In the genomic region with DNA sequence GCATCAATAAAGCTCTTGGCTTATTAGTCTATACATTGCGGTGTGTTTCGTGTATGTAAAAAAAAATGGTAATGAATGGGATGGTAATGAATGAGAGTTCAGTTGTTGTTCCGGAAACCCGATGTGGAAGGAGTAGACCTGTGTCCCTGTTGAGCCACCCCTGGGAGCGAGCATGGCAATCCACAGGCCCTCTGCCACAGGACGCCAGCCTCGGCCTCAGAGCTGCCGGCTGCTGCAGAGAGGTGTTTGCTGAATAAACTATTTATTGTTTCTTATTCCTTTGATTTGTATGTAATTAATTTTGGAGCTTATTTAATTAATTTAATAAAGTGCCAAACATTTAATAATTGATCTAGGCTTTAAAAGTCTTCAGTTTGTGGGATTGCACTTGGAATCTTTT, we compare ENCODE assay signal across 19 cellular contexts. TPM values are rescaled to one million over a fixed set of nuclear protein-coding genes. Genes with fewer than 3 reads are reported as not detected.
DNase-seq lines count a peak whose midpoint lies in the region; ATAC-seq and TF ChIP-seq lines count a peak whose summit lies in the region.
"Had no signal": no experiment of that assay in that cellular context is flagged by ENCODE, and none has a peak within 500 bp of the region (broad histone marks: within the 10 kb centered on the region; RNA-seq: fewer than 3 reads in every experiment).

No MANE protein-coding gene starts in this region.

- H3F3A ChIP-seq in GM23338 (replicated peaks; ENCODE audit: low read depth) (peaks cover 45% of the 10 kb centered on the region), neural progenitor cell (ENCODE audit: low read depth) (peaks cover 21% of the 10 kb centered on the region)

- intact Hi-C loops in activated CD8-positive, alpha-beta T cell treated with anti-CD3 and anti-CD28 coated beads for 36 hours (cut with micrococcal nuclease) = loop anchor here (10.0 kb wide), 1 partner anchor 267 kb away; a partner anchor contains a TSS

- H3K79me2 ChIP-seq in GM23338 (replicated peaks; ENCODE audit: insufficient read depth) (peaks cover 28% of the 10 kb centered on the region), neural progenitor cell (ENCODE audit: low read depth) (peaks cover 13% of the 10 kb centered on the region)

- H3K4me1 Mint-ChIP-seq in activated CD8-positive, alpha-beta T cell treated with anti-CD3 and anti-CD28 coated beads, Interleukin-2, amount 10 ng/mL, durations not matched to agents 7 days and 5 days (ENCODE audit: low read depth) = peaks cover 17% of the 10 kb centered on the region
- peaks cover 24% of the 10 kb centered on the region for H3K4me1 Mint-ChIP-seq in activated CD8-positive, alpha-beta T cell treated with anti-CD3 and anti-CD28 coated beads for 36 hours (ENCODE audit: low read depth)
- H3K4me1 Mint-ChIP-seq in GM23338 = peaks cover 57% of the 10 kb centered on the region
- H3K4me1 Mint-ChIP-seq in brain = peaks cover 7% of the 10 kb centered on the region
- H3K4me1 Mint-ChIP-seq in stimulated activated effector memory CD8-positive, alpha-beta T cell treated with anti-CD3 and anti-CD28 coated beads, Interleukin-12 subunit alpha, Interleukin-12 subunit beta, amount 100 ng/mL, for 72 hours = peaks cover 43% of the 10 kb centered on the region
- H3K4me1 Mint-ChIP-seq in neural progenitor cell = no peaks in the 10 kb centered on the region

- H3K4me1 ChIP-seq in GM23338 (ENCODE audit: insufficient read depth) (peaks cover 31% of the 10 kb centered on the region), neural progenitor cell (peaks cover 14% of the 10 kb centered on the region)
- peaks cover 8% of the 10 kb centered on the region for H3K4me1 ChIP-seq in effector memory CD4-positive, alpha-beta T cell (ENCODE audit: control insufficient read depth, insufficient read depth, low read length, poor library complexity, severe bottlenecking)
- H3K4me1 ChIP-seq: SJSA1 had no signal

- no peaks in the 10 kb centered on the region for H3K9me3 Mint-ChIP-seq in activated CD8-positive, alpha-beta T cell treated with anti-CD3 and anti-CD28 coated beads, Interleukin-2, amount 10 ng/mL, durations not matched to agents 7 days and 5 days (ENCODE audit: insufficient read depth)
- no peaks in the 10 kb centered on the region for H3K9me3 Mint-ChIP-seq in activated CD8-positive, alpha-beta T cell treated with anti-CD3 and anti-CD28 coated beads for 36 hours
- H3K9me3 Mint-ChIP-seq in GM23338 (no peaks in the 10 kb centered on the region), brain (no peaks in the 10 kb centered on the region), neural progenitor cell (no peaks in the 10 kb centered on the region)
- H3K9me3 Mint-ChIP-seq in stimulated activated effector memory CD8-positive, alpha-beta T cell treated with anti-CD3 and anti-CD28 coated beads, Interleukin-12 subunit alpha, Interleukin-12 subunit beta, amount 100 ng/mL, for 72 hours = no peaks in the 10 kb centered on the region
- H3K9me3 Mint-ChIP-seq: CD8-positive, alpha-beta memory T cell had no signal

- no peaks in the 10 kb centered on the region for H3K9me3 ChIP-seq in effector memory CD4-positive, alpha-beta T cell (ENCODE audit: control insufficient read depth, low read length)
- no peaks in the 10 kb centered on the region for H3K9me3 ChIP-seq in neural progenitor cell (ENCODE audit: low read depth)
- H3K9me3 ChIP-seq: A549, BLaER1, SJSA1 had no signal

- POLR2A ChIA-PET in activated CD8-positive, alpha-beta T cell treated with anti-CD3 and anti-CD28 coated beads, Interleukin-2, amount 10 ng/mL, durations not matched to agents 7 days and 5 days (lab: Charles Lee) = interaction anchor here (1.8 kb wide), 1 partner anchor 15 kb away, joined by 10 read pairs; a partner anchor contains a TSS
- POLR2A ChIA-PET in activated CD8-positive, alpha-beta T cell treated with anti-CD3 and anti-CD28 coated beads for 36 hours (lab: Charles Lee) = interaction anchor here (0.6 to 14.9 kb wide), 6 partner anchors 9 to 64 kb away, joined by 3 to 280 read pairs (median 3); a partner anchor contains a TSS

- H3K4me2 ChIP-seq in GM23338 = no peak overlapping the region
- H3K4me2 ChIP-seq in neural progenitor cell = no peak overlapping the region
- H3K4me2 ChIP-seq: A549, BLaER1, PC-9 had no signal

- H3K36me3 Mint-ChIP-seq in activated CD8-positive, alpha-beta T cell treated with anti-CD3 and anti-CD28 coated beads, Interleukin-2, amount 10 ng/mL, durations not matched to agents 7 days and 5 days (ENCODE audit: low read depth) = peaks cover 70% of the 10 kb centered on the region
- H3K36me3 Mint-ChIP-seq in activated CD8-positive, alpha-beta T cell treated with anti-CD3 and anti-CD28 coated beads for 36 hours (ENCODE audit: low read depth) = peaks cover 54% of the 10 kb centered on the region
- H3K36me3 Mint-ChIP-seq in GM23338 (ENCODE audit: low read depth) (peaks cover 54% of the 10 kb centered on the region), brain (peaks cover 44% of the 10 kb centered on the region), neural progenitor cell (peaks cover 18% of the 10 kb centered on the region)
- peaks cover 95% of the 10 kb centered on the region for H3K36me3 Mint-ChIP-seq in stimulated activated effector memory CD8-positive, alpha-beta T cell treated with anti-CD3 and anti-CD28 coated beads, Interleukin-12 subunit alpha, Interleukin-12 subunit beta, amount 100 ng/mL, for 72 hours

- H3K36me3 ChIP-seq in GM23338 (ENCODE audit: insufficient read depth) (peaks cover 5% of the 10 kb centered on the region), neural progenitor cell (no peaks in the 10 kb centered on the region)
- peaks cover 87% of the 10 kb centered on the region for H3K36me3 ChIP-seq in effector memory CD4-positive, alpha-beta T cell (ENCODE audit: control insufficient read depth, insufficient read depth, low read length)

- no peaks in the 10 kb centered on the region for H3K27me3 Mint-ChIP-seq in activated CD8-positive, alpha-beta T cell treated with anti-CD3 and anti-CD28 coated beads, Interleukin-2, amount 10 ng/mL, durations not matched to agents 7 days and 5 days (ENCODE audit: low read depth)
- no peaks in the 10 kb centered on the region for H3K27me3 Mint-ChIP-seq in activated CD8-positive, alpha-beta T cell treated with anti-CD3 and anti-CD28 coated beads for 36 hours
- H3K27me3 Mint-ChIP-seq in GM23338 (ENCODE audit: insufficient read depth, low read depth, poor library complexity) (peaks cover 7% of the 10 kb centered on the region), brain (peaks cover under 1% of the 10 kb centered on the region), neural progenitor cell (ENCODE audit: insufficient read depth, low read depth) (peaks cover 4% of the 10 kb centered on the region)
- H3K27me3 Mint-ChIP-seq: CD8-positive, alpha-beta memory T cell had no signal

- TF ChIP-seq CTCF in activated CD8-positive, alpha-beta T cell treated with anti-CD3 and anti-CD28 coated beads for 36 hours (IDR thresholded peaks at IDR 0.05) = no peak
- TF ChIP-seq CTCF in GM23338 (conservative IDR thresholded peaks at IDR 0.05; ENCODE audit: low read depth in 2 of 2) = no peak
- no peak for TF ChIP-seq CTCF in brain (conservative IDR thresholded peaks at IDR 0.05)
- no peak for TF ChIP-seq CTCF in neural progenitor cell (IDR thresholded peaks at IDR 0.05)

- H3K27ac ChIP-seq in GM23338 (ENCODE audit: low read depth) (peak overlapping the region; percentile 84; the same call in 1 of the 2 replicates), neural progenitor cell (no peak overlapping the region)
- H3K27ac ChIP-seq in effector memory CD4-positive, alpha-beta T cell (ENCODE audit: insufficient read depth, low read length, poor library complexity, severe bottlenecking) = no peak overlapping the region
- H3K27ac ChIP-seq: A549, BLaER1, PC-9, SJSA1 had no signal

- H2AFZ ChIP-seq in GM23338 (no peak overlapping the region), neural progenitor cell (replicated peaks) (no peak overlapping the region)
- H2AFZ ChIP-seq: PC-9 had no signal

- no peak for DNase-seq in activated CD8-positive, alpha-beta T cell treated with anti-CD3 and anti-CD28 coated beads, Interleukin-2, amount 10 ng/mL, durations not matched to agents 7 days and 5 days
- no peak for DNase-seq in activated CD8-positive, alpha-beta T cell treated with anti-CD3 and anti-CD28 coated beads for 36 hours
- no peak for DNase-seq in GM23338 (ENCODE audit: low spot score)
- DNase-seq in stimulated activated effector memory CD8-positive, alpha-beta T cell treated with anti-CD3 and anti-CD28 coated beads, Interleukin-12 subunit alpha, Interleukin-12 subunit beta, amount 100 ng/mL, for 72 hours (ENCODE audit: low spot score in 2 of 2) = no peak
- no peak for DNase-seq in effector memory CD4-positive, alpha-beta T cell
- DNase-seq in neural progenitor cell (ENCODE audit: low spot score) = no peak
- DNase-seq: CD8-positive, alpha-beta memory T cell; DMS79; KBM-7; NCI-H1417; NCI-H187 treated with DMSO at 0.1 percent for 48 hours; NCI-H2227 treated with DMSO at 0.1 percent for 48 hours; NCI-H526; PC-9 had no signal

- H3K27ac Mint-ChIP-seq in activated CD8-positive, alpha-beta T cell treated with anti-CD3 and anti-CD28 coated beads, Interleukin-2, amount 10 ng/mL, durations not matched to agents 7 days and 5 days = peak overlapping the region; percentile 16
- H3K27ac Mint-ChIP-seq in activated CD8-positive, alpha-beta T cell treated with anti-CD3 and anti-CD28 coated beads for 36 hours = no peak overlapping the region
- H3K27ac Mint-ChIP-seq in GM23338 (peak overlapping the region; percentile 45), brain (peak overlapping the region in 4 of 5 experiments; percentile 24 to 78 (median 44)), neural progenitor cell (no peak overlapping the region)
- peak overlapping the region; percentile 65 for H3K27ac Mint-ChIP-seq in stimulated activated effector memory CD8-positive, alpha-beta T cell treated with anti-CD3 and anti-CD28 coated beads, Interleukin-12 subunit alpha, Interleukin-12 subunit beta, amount 100 ng/mL, for 72 hours

- no peaks in the 10 kb centered on the region for H3K9me2 ChIP-seq in GM23338 (ENCODE audit: insufficient read depth)

- CTCF ChIA-PET in activated CD8-positive, alpha-beta T cell treated with anti-CD3 and anti-CD28 coated beads, Interleukin-2, amount 10 ng/mL, durations not matched to agents 7 days and 5 days (lab: Charles Lee) = interaction anchor here (1.0 to 2.8 kb wide), 3 partner anchors 24 to 105 kb away, joined by 3 to 11 read pairs (median 3); a partner anchor contains a TSS
- CTCF ChIA-PET in activated CD8-positive, alpha-beta T cell treated with anti-CD3 and anti-CD28 coated beads for 36 hours (lab: Charles Lee) = interaction anchor here (1.4 to 1.7 kb wide), 2 partner anchors 17 to 25 kb away, joined by 5 read pairs; no protein-coding TSS in a partner anchor

- no peak for ATAC-seq in activated CD8-positive, alpha-beta T cell treated with anti-CD3 and anti-CD28 coated beads, Interleukin-2, amount 10 ng/mL, durations not matched to agents 7 days and 5 days
- no peak for ATAC-seq in activated CD8-positive, alpha-beta T cell treated with anti-CD3 and anti-CD28 coated beads for 36 hours
- no peak for ATAC-seq in GM23338
- no peak for ATAC-seq in stimulated activated effector memory CD8-positive, alpha-beta T cell treated with anti-CD3 and anti-CD28 coated beads, Interleukin-12 subunit alpha, Interleukin-12 subunit beta, amount 100 ng/mL, for 72 hours
- ATAC-seq: A549 had no signal

- H4K20me1 ChIP-seq in GM23338 (replicated peaks; ENCODE audit: insufficient read depth) (peaks cover 27% of the 10 kb centered on the region), neural progenitor cell (ENCODE audit: low read depth) (peaks cover 20% of the 10 kb centered on the region)

- H3K27me3 ChIP-seq in GM23338 (ENCODE audit: insufficient read depth) (no peaks in the 10 kb centered on the region), neural progenitor cell (no peaks in the 10 kb centered on the region)
- no peaks in the 10 kb centered on the region for H3K27me3 ChIP-seq in effector memory CD4-positive, alpha-beta T cell (replicated peaks; ENCODE audit: control insufficient read depth, insufficient read depth, low read length, poor library complexity, severe bottlenecking)
- H3K27me3 ChIP-seq: BLaER1, SJSA1 had no signal

- H3K4me3 ChIP-seq in GM23338 = no peak overlapping the region
- H3K4me3 ChIP-seq in effector memory CD4-positive, alpha-beta T cell (ENCODE audit: insufficient read depth, low read depth, low read length, poor library complexity, severe bottlenecking) = no peak overlapping the region
- no peak overlapping the region for H3K4me3 ChIP-seq in neural progenitor cell
- H3K4me3 ChIP-seq: A549, BLaER1, PC-9, SJSA1 had no signal

- H3K9ac ChIP-seq in neural progenitor cell = no peak overlapping the region
- H3K9ac ChIP-seq: BLaER1 had no signal

- H3K4me3 Mint-ChIP-seq in activated CD8-positive, alpha-beta T cell treated with anti-CD3 and anti-CD28 coated beads, Interleukin-2, amount 10 ng/mL, durations not matched to agents 7 days and 5 days = no peak overlapping the region
- H3K4me3 Mint-ChIP-seq in activated CD8-positive, alpha-beta T cell treated with anti-CD3 and anti-CD28 coated beads for 36 hours = no peak overlapping the region
- H3K4me3 Mint-ChIP-seq in GM23338 (no peak overlapping the region), brain (peak overlapping the region in 1 of 5 experiments; percentile 46), neural progenitor cell (no peak overlapping the region)
- H3K4me3 Mint-ChIP-seq in stimulated activated effector memory CD8-positive, alpha-beta T cell treated with anti-CD3 and anti-CD28 coated beads, Interleukin-12 subunit alpha, Interleukin-12 subunit beta, amount 100 ng/mL, for 72 hours = no peak overlapping the region

RNA-seq across cellular contexts. Expression of a gene that starts 15.5 kb away (rescaled TPM):
- 10 to 100 TPM; 82.0 to 86.0 TPM for total RNA-seq in activated CD8-positive, alpha-beta T cell treated with anti-CD3 and anti-CD28 coated beads, Interleukin-2, amount 10 ng/mL, durations not matched to agents 7 days and 5 days
- 10 to 100 TPM; 72.7 to 73.9 TPM for total RNA-seq in activated CD8-positive, alpha-beta T cell treated with anti-CD3 and anti-CD28 coated beads for 36 hours
- 35.9 and 41.2 TPM in 2 replicates for total RNA-seq in GM23338 (2014; rRNA removed; shearing (Covaris generic))
- polyA plus RNA-seq in GM23338 (2016; fragmentation: Nextera tagmentation; extraction: Ambion mirVana) (84.5 and 87.3 TPM in 2 replicates), brain (ENCODE audit: insufficient read depth, low read depth, low replicate concordance) (69.8 TPM)
- total RNA-seq in neural progenitor cell (ENCODE audit: low replicate concordance) = 24.0 and 26.2 TPM in 2 replicates

RNA-seq across cellular contexts. Expression of a gene that starts 15.6 kb away (rescaled TPM):
- total RNA-seq in activated CD8-positive, alpha-beta T cell treated with anti-CD3 and anti-CD28 coated beads, Interleukin-2, amount 10 ng/mL, durations not matched to agents 7 days and 5 days = 1,000 to 10,000 TPM; 1,341 to 1,437 TPM
- total RNA-seq in activated CD8-positive, alpha-beta T cell treated with anti-CD3 and anti-CD28 coated beads for 36 hours = 1,000 to 10,000 TPM; 2,301 to 2,341 TPM
- total RNA-seq in GM23338 (2014; rRNA removed; shearing (Covaris generic)) = 1,202 and 1,683 TPM in 2 replicates
- polyA plus RNA-seq in GM23338 (2016; fragmentation: Nextera tagmentation; extraction: Ambion mirVana) (4,143 and 4,572 TPM in 2 replicates), brain (ENCODE audit: insufficient read depth, low read depth, low replicate concordance) (2,927 TPM)
- total RNA-seq in neural progenitor cell (ENCODE audit: low replicate concordance) = 2,408 and 2,553 TPM in 2 replicates

RNA-seq across cellular contexts. Expression of a gene that starts 24.1 kb away (rescaled TPM):
- not detected for total RNA-seq in activated CD8-positive, alpha-beta T cell treated with anti-CD3 and anti-CD28 coated beads, Interleukin-2, amount 10 ng/mL, durations not matched to agents 7 days and 5 days
- not detected for total RNA-seq in activated CD8-positive, alpha-beta T cell treated with anti-CD3 and anti-CD28 coated beads for 36 hours
- total RNA-seq in GM23338 (2014; rRNA removed; shearing (Covaris generic)) = not detected in 2 replicates
- polyA plus RNA-seq in GM23338 (2016; fragmentation: Nextera tagmentation; extraction: Ambion mirVana) (not detected in 2 replicates), brain (ENCODE audit: insufficient read depth, low read depth, low replicate concordance) (not detected)
- not detected in 2 replicates for total RNA-seq in neural progenitor cell (ENCODE audit: low replicate concordance)
- total RNA-seq: CD8-positive, alpha-beta memory T cell; H1; PC-9; SJSA1 had no signal
- polyA plus RNA-seq: A549; CD8-positive, alpha-beta memory T cell; H1 had no signal

Comparison
In these comparisons a context has a peak if more than half of its experiments do, and no peak if none do; other contexts are left out.
1. H3K27ac Mint-ChIP-seq: peak in activated CD8-positive, alpha-beta T cell treated with anti-CD3 and anti-CD28 coated beads, Interleukin-2, amount 10 ng/mL, durations not matched to agents 7 days and 5 days (single experiment), GM23338 (single experiment), brain (4 of 5) and stimulated activated effector memory CD8-positive, alpha-beta T cell treated with anti-CD3 and anti-CD28 coated beads, Interleukin-12 subunit alpha, Interleukin-12 subunit beta, amount 100 ng/mL, for 72 hours (single experiment); none in activated CD8-positive, alpha-beta T cell treated with anti-CD3 and anti-CD28 coated beads for 36 hours (single experiment) and neural progenitor cell (single experiment).